8 cellular contexts compared by ENCODE assay signal in the genomic region with DNA sequence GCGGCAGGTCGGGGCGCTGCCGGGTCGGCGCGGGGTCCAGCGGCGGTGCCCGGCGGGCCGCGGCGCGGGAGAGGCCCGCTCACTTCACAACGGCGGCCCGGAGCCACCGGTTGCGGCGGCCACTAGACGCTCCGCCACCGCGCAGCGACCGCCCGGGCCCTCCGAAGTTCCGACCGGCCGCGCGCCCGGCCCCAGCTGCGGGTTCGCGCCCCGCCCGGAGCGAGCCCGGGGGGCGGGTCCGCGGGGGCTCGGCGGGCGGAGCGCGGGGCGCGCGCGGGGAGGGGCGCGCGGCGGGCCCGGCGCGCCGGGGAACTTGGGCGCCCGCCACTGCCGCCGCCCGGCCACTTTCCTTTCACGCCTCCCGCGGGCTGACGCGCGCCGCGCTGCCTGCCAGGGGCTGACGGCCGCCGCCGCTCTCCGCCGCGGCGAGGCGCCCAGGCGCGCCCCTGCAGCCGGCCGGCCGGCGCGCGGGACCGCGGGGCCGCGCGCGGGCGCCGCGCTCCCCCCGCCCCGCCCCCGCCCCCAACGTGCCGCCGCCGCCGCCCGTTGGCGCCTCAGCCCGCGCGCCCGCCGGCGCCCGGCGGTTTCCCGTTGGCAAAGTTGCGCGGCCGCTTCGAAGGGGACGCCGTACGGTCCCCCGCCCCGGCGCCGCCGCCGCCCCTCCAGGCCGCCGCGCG. TPM values are rescaled to one million over a fixed set of nuclear protein-coding genes. Genes with fewer than 3 reads are reported as not detected.
DNase-seq lines count a peak whose midpoint lies in the region; ATAC-seq, FAIRE-seq and TF ChIP-seq lines count a peak whose summit lies in the region.

No MANE protein-coding gene starts in this region.

- peaks cover 39% of the 10 kb centered on the region for H3K79me2 ChIP-seq in HepG2 (ENCODE audit: insufficient read depth, low read length)

- peaks cover 12% of the 10 kb centered on the region for H4K20me1 ChIP-seq in HepG2 (ENCODE audit: insufficient read depth, low read length)

- no peaks in the 10 kb centered on the region for H3K27me3 Mint-ChIP-seq in activated CD4-positive, alpha-beta T cell treated with anti-CD3 and anti-CD28 coated beads for 36 hours

- no peak for FAIRE-seq in HepG2 (lab: Jason Lieb, UNC)

- no peak for TF ChIP-seq RAD21 in HepG2 (CRISPR knock-in tag; IDR thresholded peaks at IDR 0.05)

- in situ Hi-C loops in HepG2 (cut with HindIII; ENCODE audit: extremely low pct_ligation_motif_present, low pct_unique_long_range_greater_than_20kb): no loop called here

- peak overlapping the region; percentile 96 for H3K27ac Mint-ChIP-seq in activated CD4-positive, alpha-beta T cell treated with anti-CD3 and anti-CD28 coated beads for 36 hours

- intact Hi-C loops in activated CD4-positive, alpha-beta T cell treated with anti-CD3 and anti-CD28 coated beads for 36 hours (cut with DNase I, micrococcal nuclease): loop anchor here (2.0 to 10.0 kb wide), 4 partner anchors 62 to 840 kb away; a partner anchor contains a TSS
- intact Hi-C loops in colonic mucosa (cut with DNase I) (no loop called here), HepG2 (cut with micrococcal nuclease; ENCODE audit: unreplicated experiment) (no loop called here)

- H3K36me3 ChIP-seq in KOPT-K1 (ENCODE audit: insufficient read depth, low read length) (no peaks in the 10 kb centered on the region), colonic mucosa (no peaks in the 10 kb centered on the region), HepG2 (replicated peaks in 1 of 2; ENCODE audit: control insufficient read depth in 1 of 2, insufficient read depth in 2 of 2, low read length in 2 of 2) (no peaks in the 10 kb centered on the region)

- H3K36me3 Mint-ChIP-seq in activated CD4-positive, alpha-beta T cell treated with anti-CD3 and anti-CD28 coated beads for 36 hours (ENCODE audit: low read depth): peaks cover 5% of the 10 kb centered on the region

- ATAC-seq in GM21515 (IDR thresholded peaks at IDR 0.05; ENCODE audit: unreplicated experiment): peak; percentile 40
- ATAC-seq in activated CD4-positive, alpha-beta T cell treated with anti-CD3 and anti-CD28 coated beads for 36 hours: peak; percentile 43
- peak; percentile 61 for ATAC-seq in HepG2

- H3K9ac ChIP-seq in colonic mucosa (ENCODE audit: low read depth in 2 of 2, low read length in 2 of 2) (peak overlapping the region; percentile 75 to 86), HepG2 (ENCODE audit: insufficient read depth, low read depth, low read length) (peak overlapping the region; percentile 76)

- H3K9me3 ChIP-seq in KOPT-K1 (ENCODE audit: insufficient read depth, low read length, poor library complexity, severe bottlenecking): no peaks in the 10 kb centered on the region
- no peaks in the 10 kb centered on the region for H3K9me3 ChIP-seq in colonic mucosa
- no peaks in the 10 kb centered on the region for H3K9me3 ChIP-seq in HepG2 (ENCODE audit: low read length)

- H3K4me2 ChIP-seq in HepG2 (ENCODE audit: low read depth, low read length): peak overlapping the region; percentile 90

- peak; percentile 60 for DNase-seq in EH (ENCODE audit: low read depth)
- peak; percentile 77 for DNase-seq in activated CD4-positive, alpha-beta T cell treated with anti-CD3 and anti-CD28 coated beads for 36 hours
- peak; percentile 48 for DNase-seq in colonic mucosa
- DNase-seq in HepG2 (ENCODE audit: low spot score): no peak
- DNase-seq in stimulated activated CD4-positive, alpha-beta T cell treated with anti-CD3 and anti-CD28 coated beads, Interleukin-4, amount 100 ng/mL, for 4 hours: peak; percentile 45 to 49
- DNase-seq in NCI-H1436 treated with DMSO at 0.1 percent for 48 hours (lab: John Stamatoyannopoulos, UW): no peak

- no peaks in the 10 kb centered on the region for H3K9me3 Mint-ChIP-seq in activated CD4-positive, alpha-beta T cell treated with anti-CD3 and anti-CD28 coated beads for 36 hours (ENCODE audit: low read depth)

- TF ChIP-seq POLR2A in HepG2 (IDR thresholded peaks at IDR 0.05; ENCODE audit: insufficient read depth in 1 of 2, low read depth in 2 of 2, low read length in 2 of 2): no peak

- H3K4me1 Mint-ChIP-seq in activated CD4-positive, alpha-beta T cell treated with anti-CD3 and anti-CD28 coated beads for 36 hours: peaks cover 47% of the 10 kb centered on the region

- H3K4me3 ChIP-seq in colonic mucosa: peak overlapping the region; percentile 84
- H3K4me3 ChIP-seq in HepG2 (replicated peaks in 1 of 3; ENCODE audit: insufficient read depth in 1 of 3, low read depth in 2 of 3, low read length in 3 of 3): peak overlapping the region; percentile 75 to 91 (median 90)

- H3K27me3 ChIP-seq in colonic mucosa: no peaks in the 10 kb centered on the region
- no peaks in the 10 kb centered on the region; a peak in 1 of 5 replicates for H3K27me3 ChIP-seq in HepG2 (ENCODE audit: control insufficient read depth in 1 of 2, insufficient read depth in 2 of 2, low read length in 2 of 2)

- no peak for TF ChIP-seq CTCF in colonic mucosa (IDR thresholded peaks at IDR 0.05)
- TF ChIP-seq CTCF in HepG2 (CRISPR knock-in tag; IDR thresholded peaks at IDR 0.05): no peak

- H3K4me1 ChIP-seq in colonic mucosa (peaks cover 3% of the 10 kb centered on the region), HepG2 (ENCODE audit: insufficient read depth, low read length) (peaks cover 56% of the 10 kb centered on the region)

- CTCF ChIA-PET in activated CD4-positive, alpha-beta T cell treated with anti-CD3 and anti-CD28 coated beads for 36 hours (lab: Charles Lee): interaction anchor here (0.8 to 1.9 kb wide), 5 partner anchors 9 to 114 kb away, joined by 3 to 5 read pairs (median 3); no protein-coding TSS in a partner anchor
- CTCF ChIA-PET in HepG2 (lab: Yijun Ruan, JAX; ENCODE audit: low intra/inter-chr PET ratio, low total read pairs): no interaction called here

- no TSS peak for BruUV-seq in HepG2 (replicated peaks; lab: Mats Ljungman, UMichigan)

- WGBS in HepG2 (ENCODE audit: low lambda C conversion rate): no CpG with 5 or more reads among the region's 138 CpGs

- TF ChIP-seq EP300 in HepG2 (IDR thresholded peaks at IDR 0.05; ENCODE audit: low read depth in 2 of 2, low read length in 2 of 2) (no peak), HepG2 (CRISPR knock-in tag; IDR thresholded peaks at IDR 0.05; ENCODE audit: borderline replicate concordance) (no peak)

- peak overlapping the region; percentile 93 for H3K4me3 Mint-ChIP-seq in activated CD4-positive, alpha-beta T cell treated with anti-CD3 and anti-CD28 coated beads for 36 hours

- peak overlapping the region; percentile 88 for H3K27ac ChIP-seq in KOPT-K1 (ENCODE audit: low read depth, low read length, poor library complexity, severe bottlenecking)
- peak overlapping the region; percentile 92 for H3K27ac ChIP-seq in colonic mucosa
- H3K27ac ChIP-seq in HepG2 (ENCODE audit: extremely low read length, insufficient read depth, low read length): peak overlapping the region; percentile 89

- no peak overlapping the region for H2AFZ ChIP-seq in HepG2 (ENCODE audit: low read length)

- POLR2A ChIA-PET in activated CD4-positive, alpha-beta T cell treated with anti-CD3 and anti-CD28 coated beads for 36 hours (lab: Charles Lee): interaction anchor here (0.6 kb wide), 1 partner anchor 162 kb away, joined by 4 read pairs; no protein-coding TSS in a partner anchor
- POLR2A ChIA-PET in HepG2 (lab: Yijun Ruan, JAX): interaction anchor here (0.9 to 1.4 kb wide), 4 partner anchors 10 to 96 kb away, joined by 3 to 5 read pairs (median 4); no protein-coding TSS in a partner anchor

TF ChIP-seq in HepG2, 621 proteins besides CTCF, POLR2A, EP300 and RAD21 (continues in another document):
- TF ChIP-seq ZNF331 (CRISPR knock-in tag; IDR thresholded peaks at IDR 0.05) (no peak), ZNF292 (CRISPR knock-in tag; IDR thresholded peaks at IDR 0.05; ENCODE audit: borderline replicate concordance, low read depth) (no peak), AHR (CRISPR knock-in tag; IDR thresholded peaks at IDR 0.05) (no peak), PTBP1 (IDR thresholded peaks at IDR 0.05; ENCODE audit: low read depth, low read length, poor library complexity, severe bottlenecking) (no peak)
- TF ChIP-seq, protein P1, sequence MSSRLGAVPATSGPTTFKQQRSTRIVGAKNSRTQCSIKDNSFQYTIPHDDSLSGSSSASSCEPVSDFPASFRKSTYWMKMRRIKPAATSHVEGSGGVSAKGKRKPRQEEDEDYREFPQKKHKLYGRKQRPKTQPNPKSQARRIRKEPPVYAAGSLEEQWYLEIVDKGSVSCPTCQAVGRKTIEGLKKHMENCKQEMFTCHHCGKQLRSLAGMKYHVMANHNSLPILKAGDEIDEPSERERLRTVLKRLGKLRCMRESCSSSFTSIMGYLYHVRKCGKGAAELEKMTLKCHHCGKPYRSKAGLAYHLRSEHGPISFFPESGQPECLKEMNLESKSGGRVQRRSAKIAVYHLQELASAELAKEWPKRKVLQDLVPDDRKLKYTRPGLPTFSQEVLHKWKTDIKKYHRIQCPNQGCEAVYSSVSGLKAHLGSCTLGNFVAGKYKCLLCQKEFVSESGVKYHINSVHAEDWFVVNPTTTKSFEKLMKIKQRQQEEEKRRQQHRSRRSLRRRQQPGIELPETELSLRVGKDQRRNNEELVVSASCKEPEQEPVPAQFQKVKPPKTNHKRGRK (CRISPR knock-in tag; IDR thresholded peaks at IDR 0.05): no peak

RNA-seq across cellular contexts. Expression of a gene that starts 0.6 kb away (rescaled TPM):
- 10 to 100 TPM; 14.5 to 20.3 TPM for total RNA-seq in activated CD4-positive, alpha-beta T cell treated with anti-CD3 and anti-CD28 coated beads for 36 hours
- total RNA-seq in colonic mucosa: 10 to 100 TPM; 19.4 to 30.8 TPM
- total RNA-seq in HepG2 (2016; rRNA removed; fragmentation: Illumina TruSeq; extraction: Trizol): 12.8 and 15.6 TPM in 2 replicates
- total RNA-seq in HepG2 (2016; cell fraction: cytosol; rRNA removed; fragmentation: Illumina TruSeq; extraction: Trizol; ENCODE audit: low read depth): 8.9 and 9.3 TPM in 2 replicates
- 14.5 and 15.1 TPM in 2 replicates for total RNA-seq in HepG2 (2016; cell fraction: insoluble cytoplasmic fraction; rRNA removed; fragmentation: Illumina TruSeq; extraction: Trizol)
- total RNA-seq in HepG2 (2016; cell fraction: membrane; rRNA removed; fragmentation: Illumina TruSeq; extraction: Trizol): 10.0 and 10.3 TPM in 2 replicates
- total RNA-seq in HepG2 (2016; cell fraction: nucleus; rRNA removed; fragmentation: Illumina TruSeq; extraction: Trizol): 9.9 and 12.6 TPM in 2 replicates
- polyA plus RNA-seq in HepG2 (2011; rRNA removed): 3.8 and 4.0 TPM in 2 replicates
- 2.9 and 3.8 TPM in 2 replicates for polyA plus RNA-seq in HepG2 (2011; cell fraction: cytosol; rRNA removed)
- polyA plus RNA-seq in HepG2 (2011; cell fraction: nucleus; rRNA removed): 3.1 and 5.0 TPM in 2 replicates
- polyA plus RNA-seq in HepG2 (2012): 3.3 TPM in 2 replicates
- 1.5 TPM in 2 replicates for polyA plus RNA-seq in HepG2 (2016; cell fraction: cytosol; fragmentation: Illumina TruSeq; extraction: Trizol; ENCODE audit: low read depth)
- polyA plus RNA-seq in HepG2 (2016; cell fraction: insoluble cytoplasmic fraction; fragmentation: Illumina TruSeq; extraction: Trizol; ENCODE audit: low read depth): 9.8 and 11.0 TPM in 2 replicates
- polyA plus RNA-seq in HepG2 (2016; cell fraction: membrane; fragmentation: Illumina TruSeq; extraction: Trizol; ENCODE audit: low read depth): 4.1 and 4.6 TPM in 2 replicates
- 9.0 and 10.5 TPM in 2 replicates for polyA plus RNA-seq in HepG2 (2016; cell fraction: nucleus; fragmentation: Illumina TruSeq; extraction: Trizol; ENCODE audit: insufficient read depth, low read depth)
- 13.9 and 50.6 TPM in 2 replicates for polyA minus RNA-seq in HepG2 (2011; rRNA and poly(A)+ RNA removed; ENCODE audit: low replicate concordance)
- 5.8 and 10.0 TPM in 2 replicates for polyA minus RNA-seq in HepG2 (2011; cell fraction: cytosol; rRNA and poly(A)+ RNA removed)
- polyA minus RNA-seq in HepG2 (2011; cell fraction: nucleus; rRNA and poly(A)+ RNA removed): 13.1 and 13.9 TPM in 2 replicates

Comparison
In these comparisons a context has a peak if more than half of its experiments do, and no peak if none do; other contexts are left out.
1. DNase-seq: peak in EH (single experiment), activated CD4-positive, alpha-beta T cell treated with anti-CD3 and anti-CD28 coated beads for 36 hours (single experiment), colonic mucosa (single experiment) and stimulated activated CD4-positive, alpha-beta T cell treated with anti-CD3 and anti-CD28 coated beads, Interleukin-4, amount 100 ng/mL, for 4 hours (2 of 2); none in HepG2 (single experiment) and NCI-H1436 treated with DMSO at 0.1 percent for 48 hours (single experiment).
2. intact Hi-C loops: an anchor here in activated CD4-positive, alpha-beta T cell treated with anti-CD3 and anti-CD28 coated beads for 36 hours (2.0 to 10.0 kb wide); none called in colonic mucosa and HepG2.
3. Peak in every context shown above with its lines, with median percentiles within 50 percentile points of each other: ATAC-seq and H3K27ac ChIP-seq.